In the genomic region with DNA sequence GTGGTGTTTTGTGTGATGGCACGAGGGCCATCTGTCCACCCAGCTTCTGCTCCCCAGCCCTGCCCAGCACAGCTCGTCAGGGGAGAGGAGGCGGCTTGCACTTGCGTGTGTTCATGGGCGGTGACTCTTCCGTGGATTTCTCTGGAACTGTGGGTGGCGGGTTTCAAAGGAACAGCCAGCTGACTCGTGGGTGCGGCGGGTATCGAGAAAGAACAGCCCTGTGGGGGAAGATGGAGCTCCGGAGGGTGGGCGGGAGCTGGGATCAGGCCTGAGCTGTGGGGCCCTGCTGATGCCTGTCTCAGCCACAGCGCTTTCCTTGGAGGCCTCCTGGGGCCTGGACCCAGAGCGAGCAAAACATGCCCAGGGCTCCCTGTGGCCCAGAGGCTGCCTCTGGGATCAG, we compare ENCODE assay signal across 1 cellular context.
TF ChIP-seq lines count a peak whose summit lies in the region.

No MANE protein-coding gene starts in this region.

TF ChIP-seq in GM23338, 12 proteins besides CTCF, POLR2A, EP300 and RAD21 (continued from another document):
- TF ChIP-seq, protein P1, sequence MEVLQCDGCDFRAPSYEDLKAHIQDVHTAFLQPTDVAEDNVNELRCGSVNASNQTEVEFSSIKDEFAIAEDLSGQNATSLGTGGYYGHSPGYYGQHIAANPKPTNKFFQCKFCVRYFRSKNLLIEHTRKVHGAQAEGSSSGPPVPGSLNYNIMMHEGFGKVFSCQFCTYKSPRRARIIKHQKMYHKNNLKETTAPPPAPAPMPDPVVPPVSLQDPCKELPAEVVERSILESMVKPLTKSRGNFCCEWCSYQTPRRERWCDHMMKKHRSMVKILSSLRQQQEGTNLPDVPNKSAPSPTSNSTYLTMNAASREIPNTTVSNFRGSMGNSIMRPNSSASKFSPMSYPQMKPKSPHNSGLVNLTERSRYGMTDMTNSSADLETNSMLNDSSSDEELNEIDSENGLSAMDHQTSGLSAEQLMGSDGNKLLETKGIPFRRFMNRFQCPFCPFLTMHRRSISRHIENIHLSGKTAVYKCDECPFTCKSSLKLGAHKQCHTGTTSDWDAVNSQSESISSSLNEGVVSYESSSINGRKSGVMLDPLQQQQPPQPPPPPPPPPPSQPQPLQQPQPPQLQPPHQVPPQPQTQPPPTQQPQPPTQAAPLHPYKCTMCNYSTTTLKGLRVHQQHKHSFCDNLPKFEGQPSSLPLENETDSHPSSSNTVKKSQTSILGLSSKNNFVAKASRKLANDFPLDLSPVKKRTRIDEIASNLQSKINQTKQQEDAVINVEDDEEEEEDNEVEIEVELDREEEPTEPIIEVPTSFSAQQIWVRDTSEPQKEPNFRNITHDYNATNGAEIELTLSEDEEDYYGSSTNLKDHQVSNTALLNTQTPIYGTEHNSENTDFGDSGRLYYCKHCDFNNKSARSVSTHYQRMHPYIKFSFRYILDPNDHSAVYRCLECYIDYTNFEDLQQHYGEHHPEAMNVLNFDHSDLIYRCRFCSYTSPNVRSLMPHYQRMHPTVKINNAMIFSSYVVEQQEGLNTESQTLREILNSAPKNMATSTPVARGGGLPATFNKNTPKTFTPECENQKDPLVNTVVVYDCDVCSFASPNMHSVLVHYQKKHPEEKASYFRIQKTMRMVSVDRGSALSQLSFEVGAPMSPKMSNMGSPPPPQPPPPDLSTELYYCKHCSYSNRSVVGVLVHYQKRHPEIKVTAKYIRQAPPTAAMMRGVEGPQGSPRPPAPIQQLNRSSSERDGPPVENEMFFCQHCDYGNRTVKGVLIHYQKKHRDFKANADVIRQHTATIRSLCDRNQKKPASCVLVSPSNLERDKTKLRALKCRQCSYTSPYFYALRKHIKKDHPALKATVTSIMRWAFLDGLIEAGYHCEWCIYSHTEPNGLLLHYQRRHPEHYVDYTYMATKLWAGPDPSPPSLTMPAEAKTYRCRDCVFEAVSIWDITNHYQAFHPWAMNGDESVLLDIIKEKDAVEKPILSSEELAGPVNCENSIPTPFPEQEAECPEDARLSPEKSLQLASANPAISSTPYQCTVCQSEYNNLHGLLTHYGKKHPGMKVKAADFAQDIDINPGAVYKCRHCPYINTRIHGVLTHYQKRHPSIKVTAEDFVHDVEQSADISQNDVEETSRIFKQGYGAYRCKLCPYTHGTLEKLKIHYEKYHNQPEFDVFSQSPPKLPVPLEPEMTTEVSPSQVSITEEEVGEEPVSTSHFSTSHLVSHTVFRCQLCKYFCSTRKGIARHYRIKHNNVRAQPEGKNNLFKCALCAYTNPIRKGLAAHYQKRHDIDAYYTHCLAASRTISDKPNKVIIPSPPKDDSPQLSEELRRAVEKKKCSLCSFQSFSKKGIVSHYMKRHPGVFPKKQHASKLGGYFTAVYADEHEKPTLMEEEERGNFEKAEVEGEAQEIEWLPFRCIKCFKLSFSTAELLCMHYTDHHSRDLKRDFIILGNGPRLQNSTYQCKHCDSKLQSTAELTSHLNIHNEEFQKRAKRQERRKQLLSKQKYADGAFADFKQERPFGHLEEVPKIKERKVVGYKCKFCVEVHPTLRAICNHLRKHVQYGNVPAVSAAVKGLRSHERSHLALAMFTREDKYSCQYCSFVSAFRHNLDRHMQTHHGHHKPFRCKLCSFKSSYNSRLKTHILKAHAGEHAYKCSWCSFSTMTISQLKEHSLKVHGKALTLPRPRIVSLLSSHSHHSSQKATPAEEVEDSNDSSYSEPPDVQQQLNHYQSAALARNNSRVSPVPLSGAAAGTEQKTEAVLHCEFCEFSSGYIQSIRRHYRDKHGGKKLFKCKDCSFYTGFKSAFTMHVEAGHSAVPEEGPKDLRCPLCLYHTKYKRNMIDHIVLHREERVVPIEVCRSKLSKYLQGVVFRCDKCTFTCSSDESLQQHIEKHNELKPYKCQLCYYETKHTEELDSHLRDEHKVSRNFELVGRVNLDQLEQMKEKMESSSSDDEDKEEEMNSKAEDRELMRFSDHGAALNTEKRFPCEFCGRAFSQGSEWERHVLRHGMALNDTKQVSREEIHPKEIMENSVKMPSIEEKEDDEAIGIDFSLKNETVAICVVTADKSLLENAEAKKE (CRISPR knock-in tag; IDR thresholded peaks at IDR 0.05) = no peak
- TF ChIP-seq CREB1 (CRISPR knock-in tag; IDR thresholded peaks at IDR 0.05; ENCODE audit: low read depth) (no peak), EZH2phosphoT487 (IDR thresholded peaks at IDR 0.05; ENCODE audit: unreplicated experiment) (no peak), NANOG (IDR thresholded peaks at IDR 0.05; ENCODE audit: borderline replicate concordance) (no peak), EZH2 (IDR thresholded peaks at IDR 0.05; ENCODE audit: low read depth, unreplicated experiment) (no peak), ZNF331 (CRISPR knock-in tag; IDR thresholded peaks at IDR 0.05; ENCODE audit: low read depth) (no peak)
TF ChIP-seq in GM23338: peak in this region for 0.
